Comparison of ENCODE assay signal across 7 cellular contexts in genomic region chr6:43628392-43629103, GRCh38. TPM values are rescaled to one million over a fixed set of nuclear protein-coding genes. Genes with fewer than 3 reads are reported as not detected.
DNase-seq lines count a peak whose midpoint lies in the region; ATAC-seq, FAIRE-seq and TF ChIP-seq lines count a peak whose summit lies in the region.

No MANE protein-coding gene starts in this region.

- H3K9me3 ChIP-seq in parathyroid adenoma (ENCODE audit: control insufficient read depth, low read length) = no peaks in the 10 kb centered on the region

- peak; percentile 9 for FAIRE-seq in GM12891 (lab: Jason Lieb, UNC)

- peak overlapping the region; percentile 83 for H3K4me2 ChIP-seq in parathyroid adenoma (ENCODE audit: low read length)

- CTCF ChIA-PET in RWPE1 (lab: Yijun Ruan, JAX) = no interaction called here

- peak overlapping the region; percentile 100 for H3K4me3 Mint-ChIP-seq in activated naive CD4-positive, alpha-beta T cell treated with anti-CD3 and anti-CD28 coated beads, Interleukin-2, amount 50 U/mL, for 24 hours

- TF ChIP-seq POLR2A in GM12891 (IDR thresholded peaks at IDR 0.05; ENCODE audit: low read depth, low read length) = peak; percentile 35; the same call in 1 of the 2 replicates

- H3K27ac Mint-ChIP-seq in activated naive CD4-positive, alpha-beta T cell treated with anti-CD3 and anti-CD28 coated beads, Interleukin-2, amount 50 U/mL, for 24 hours = peak overlapping the region; percentile 83

- peaks cover 13% of the 10 kb centered on the region for H3K4me1 ChIP-seq in parathyroid adenoma

- H3K27ac ChIP-seq in RWPE1 = peak overlapping the region; percentile 99
- peak overlapping the region; percentile 83 for H3K27ac ChIP-seq in parathyroid adenoma

- H3K4me1 Mint-ChIP-seq in activated naive CD4-positive, alpha-beta T cell treated with anti-CD3 and anti-CD28 coated beads, Interleukin-2, amount 50 U/mL, for 24 hours = peaks cover 34% of the 10 kb centered on the region

- peaks cover 3% of the 10 kb centered on the region for H3K36me3 Mint-ChIP-seq in activated naive CD4-positive, alpha-beta T cell treated with anti-CD3 and anti-CD28 coated beads, Interleukin-2, amount 50 U/mL, for 24 hours

- intact Hi-C loops in head of caudate nucleus (cut with DNase I) = no loop called here

- no peaks in the 10 kb centered on the region for H3K36me3 ChIP-seq in parathyroid adenoma (ENCODE audit: control insufficient read depth, insufficient read depth, low read length)

- H3K9ac ChIP-seq in parathyroid adenoma = peak overlapping the region; percentile 49

- H2AFZ ChIP-seq in parathyroid adenoma = peak overlapping the region; percentile 77

- POLR2A ChIA-PET in RWPE1 (lab: Yijun Ruan, JAX; ENCODE audit: low non-redundant PET) = interaction anchor here (0.6 to 1.0 kb wide), 2 partner anchors 15 to 146 kb away, joined by 3 read pairs; no protein-coding TSS in a partner anchor

- peak; percentile 56 for DNase-seq in GM12891 (ENCODE audit: insufficient read length, low spot score)
- DNase-seq in RWPE1 (ENCODE audit: low spot score) = peak; percentile 52
- peak in 28 of 42 donors; percentile 12 to 61 (median 36) for DNase-seq in head of caudate nucleus
- no peak for DNase-seq in OCI-M2 (lab: John Stamatoyannopoulos, UW; ENCODE audit: unreplicated experiment)

- ATAC-seq in HG03460 (IDR thresholded peaks at IDR 0.05; ENCODE audit: unreplicated experiment) = peak; percentile 26

- H3K79me2 ChIP-seq in parathyroid adenoma = no peaks in the 10 kb centered on the region

- TF ChIP-seq CTCF in RWPE1 (conservative IDR thresholded peaks at IDR 0.05; ENCODE audit: low read depth) = no peak
- TF ChIP-seq CTCF in parathyroid adenoma (IDR thresholded peaks at IDR 0.05) = no peak

- no peaks in the 10 kb centered on the region for H3K27me3 ChIP-seq in parathyroid adenoma (ENCODE audit: control insufficient read depth, insufficient read depth, low read length)

- no peaks in the 10 kb centered on the region for H3K27me3 Mint-ChIP-seq in activated naive CD4-positive, alpha-beta T cell treated with anti-CD3 and anti-CD28 coated beads, Interleukin-2, amount 50 U/mL, for 24 hours

- H3K9me3 Mint-ChIP-seq in activated naive CD4-positive, alpha-beta T cell treated with anti-CD3 and anti-CD28 coated beads, Interleukin-2, amount 50 U/mL, for 24 hours = no peaks in the 10 kb centered on the region

- H3K4me3 ChIP-seq in parathyroid adenoma (ENCODE audit: low read depth, low read length) = peak overlapping the region; percentile 73

TF ChIP-seq in GM12891, 5 proteins besides CTCF, POLR2A, EP300 and RAD21:
- TF ChIP-seq POLR2AphosphoS5 (IDR thresholded peaks at IDR 0.05; ENCODE audit: low read depth, low read length) (peak; percentile 67), TAF1 (IDR thresholded peaks at IDR 0.05; ENCODE audit: low read depth, low read length) (0 out of 2 replicates have a peak, but pooled peaks have one; percentile 9), POU2F2 (IDR thresholded peaks at IDR 0.05; ENCODE audit: low read depth, low read length) (no peak)

RNA-seq across cellular contexts. Expression of gene GTPBP2, which starts 0.5 kb away (rescaled TPM):
- polyA plus RNA-seq in GM12891 (2012; ENCODE audit: low read depth, missing spikeins) = 35.3 TPM

RNA-seq across cellular contexts. Expression of gene MAD2L1BP, which starts 7.1 kb away (rescaled TPM):
- 26.0 TPM for polyA plus RNA-seq in GM12891 (2012; ENCODE audit: low read depth, missing spikeins)

RNA-seq across cellular contexts. Expression of gene RSPH9, which starts 16.3 kb away (rescaled TPM):
- 0.35 TPM for polyA plus RNA-seq in GM12891 (2012; ENCODE audit: low read depth, missing spikeins)

RNA-seq across cellular contexts. Expression of gene POLH, which starts 52.6 kb away (rescaled TPM):
- 11.9 TPM for polyA plus RNA-seq in GM12891 (2012; ENCODE audit: low read depth, missing spikeins)

RNA-seq across cellular contexts. Expression of gene XPO5, which starts 52.7 kb away (rescaled TPM):
- 18.6 TPM for polyA plus RNA-seq in GM12891 (2012; ENCODE audit: low read depth, missing spikeins)
